Comparison of ENCODE assay signal across 8 cellular contexts in the genomic region with DNA sequence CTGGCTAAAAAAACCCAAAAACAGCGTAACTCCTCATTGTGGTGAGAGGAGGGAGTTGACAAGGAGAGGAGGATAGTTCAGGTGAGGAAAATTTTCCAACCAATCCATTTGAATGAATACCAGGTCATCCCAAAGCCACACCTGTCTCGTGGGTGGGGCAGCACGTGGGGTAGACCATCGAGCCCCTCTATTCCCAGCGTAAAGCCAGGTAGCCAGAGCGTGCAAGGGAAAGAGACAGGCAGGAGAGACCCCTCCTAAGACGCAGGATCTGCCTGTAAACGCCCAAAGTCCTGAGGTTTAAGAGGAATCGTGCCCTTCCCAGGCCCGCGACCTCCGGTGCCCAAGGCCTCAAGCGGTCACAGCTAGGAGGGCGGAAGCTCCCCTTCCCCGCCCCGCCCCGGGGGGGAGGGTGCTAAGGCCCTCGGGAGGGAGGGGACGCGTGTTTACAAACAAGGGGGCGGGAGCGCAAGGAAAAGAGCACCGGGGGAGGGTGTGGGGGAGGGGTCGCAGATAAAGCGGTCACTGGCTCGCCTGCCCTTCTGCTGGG. TPM values are rescaled to one million over a fixed set of nuclear protein-coding genes. Genes with fewer than 3 reads are reported as not detected.
A peak's percentile ranks its signal among the peaks of the same experiment; 100 is the strongest.
DNase-seq lines count a peak whose midpoint lies in the region; ATAC-seq and TF ChIP-seq lines count a peak whose summit lies in the region.

No MANE protein-coding gene starts in this region.

- H3K4me3 Mint-ChIP-seq in CD4-positive, alpha-beta T cell = peak overlapping the region; percentile 98
- H3K4me3 Mint-ChIP-seq in activated naive CD8-positive, alpha-beta T cell treated with anti-CD3 and anti-CD28 coated beads for 36 hours = peak overlapping the region; percentile 92

- TF ChIP-seq CTCF in CD4-positive, alpha-beta T cell (IDR thresholded peaks at IDR 0.05) = no peak
- TF ChIP-seq CTCF in RWPE2 (IDR thresholded peaks at IDR 0.05; ENCODE audit: poor library complexity, severe bottlenecking) (no peak), right atrium auricular region (IDR thresholded peaks at IDR 0.05) (no peak)

- POLR2A ChIA-PET in CD4-positive, alpha-beta T cell (lab: Charles Lee) = interaction anchor here (0.7 to 2.1 kb wide), 8 partner anchors 9 to 227 kb away, joined by 3 to 17 read pairs (median 4); partner anchors contain the start of genes B3GALT4, RGL2, RING1 and RPS18

- peaks cover 7% of the 10 kb centered on the region for H3K4me1 ChIP-seq in RWPE2 (ENCODE audit: insufficient read depth, poor library complexity, severe bottlenecking)
- peaks cover 0 to 59% of the 10 kb centered on the region in 2 donors for H3K4me1 ChIP-seq in right atrium auricular region

- H3K27ac Mint-ChIP-seq in CD4-positive, alpha-beta T cell = peak overlapping the region; percentile 100
- peak overlapping the region; percentile 89 for H3K27ac Mint-ChIP-seq in activated naive CD8-positive, alpha-beta T cell treated with anti-CD3 and anti-CD28 coated beads for 36 hours

- no peaks in the 10 kb centered on the region for H3K27me3 ChIP-seq in CD4-positive, alpha-beta T cell (ENCODE audit: control insufficient read depth, insufficient read depth, low read length)
- no peaks in the 10 kb centered on the region for H3K27me3 ChIP-seq in RWPE2 (ENCODE audit: insufficient read depth, poor library complexity, severe bottlenecking)
- H3K27me3 ChIP-seq in right atrium auricular region = no peaks in the 10 kb centered on the region

- H3K4me3 ChIP-seq in RWPE2 (ENCODE audit: severe bottlenecking) (peak overlapping the region; percentile 81), right atrium auricular region (peak overlapping the region; percentile 58 to 74)

- CTCF ChIA-PET in CD4-positive, alpha-beta T cell (lab: Charles Lee) = interaction anchor here (4.2 kb wide), 1 partner anchor 49 kb away, joined by 24 read pairs; no protein-coding TSS in a partner anchor

- peak; percentile 14 for ATAC-seq in CD4-positive, alpha-beta T cell (ENCODE audit: poor library complexity)
- ATAC-seq in GM19372 (IDR thresholded peaks at IDR 0.05; ENCODE audit: low read depth, unreplicated experiment) = peak; percentile 18
- ATAC-seq in RWPE2 (ENCODE audit: low read depth) = peak; percentile 11
- ATAC-seq in sciatic nerve = peak; percentile 2

- H3K27me3 Mint-ChIP-seq in CD4-positive, alpha-beta T cell = no peaks in the 10 kb centered on the region
- no peaks in the 10 kb centered on the region for H3K27me3 Mint-ChIP-seq in activated naive CD8-positive, alpha-beta T cell treated with anti-CD3 and anti-CD28 coated beads for 36 hours

- H3K36me3 Mint-ChIP-seq in CD4-positive, alpha-beta T cell (ENCODE audit: low read depth) = peaks cover 92% of the 10 kb centered on the region
- H3K36me3 Mint-ChIP-seq in activated naive CD8-positive, alpha-beta T cell treated with anti-CD3 and anti-CD28 coated beads for 36 hours = peaks cover 38% of the 10 kb centered on the region

- H3K9me3 ChIP-seq in CD4-positive, alpha-beta T cell (ENCODE audit: control insufficient read depth, low read length) = no peaks in the 10 kb centered on the region
- H3K9me3 ChIP-seq in RWPE2 (ENCODE audit: severe bottlenecking) (no peaks in the 10 kb centered on the region), right atrium auricular region (no peaks in the 10 kb centered on the region)

- peak in 8 of 10 experiments; percentile 46 to 71 (median 58) for DNase-seq in CD4-positive, alpha-beta T cell
- DNase-seq in HK-2 (ENCODE audit: unreplicated experiment) (peak; percentile 64), RWPE2 (ENCODE audit: low spot score) (no peak), right atrium auricular region (ENCODE audit: low spot score) (peak; percentile 68), sciatic nerve (ENCODE audit: low spot score) (peak; percentile 86), DMS153 (lab: John Stamatoyannopoulos, UW) (no peak)
- DNase-seq in activated naive CD8-positive, alpha-beta T cell treated with anti-CD3 and anti-CD28 coated beads for 36 hours = peak; percentile 81

- no peaks in the 10 kb centered on the region for H3K9me3 Mint-ChIP-seq in CD4-positive, alpha-beta T cell
- H3K9me3 Mint-ChIP-seq in activated naive CD8-positive, alpha-beta T cell treated with anti-CD3 and anti-CD28 coated beads for 36 hours = no peaks in the 10 kb centered on the region

- H3K4me1 Mint-ChIP-seq in CD4-positive, alpha-beta T cell (ENCODE audit: low read depth) = peaks cover 72% of the 10 kb centered on the region
- H3K4me1 Mint-ChIP-seq in activated naive CD8-positive, alpha-beta T cell treated with anti-CD3 and anti-CD28 coated beads for 36 hours = peaks cover 54% of the 10 kb centered on the region

- intact Hi-C loops in CD4-positive, alpha-beta T cell (cut with DNase I, micrococcal nuclease) = loop anchor here (1.0 to 10.0 kb wide), 13 partner anchors 9 to 1535 kb away; partner anchors contain the start of genes RING1 (in 2 of the 2), C6orf47 (in 1 of the 2), CSNK2B (in 1 of the 2) and FKBPL (in 1 of the 2)
- intact Hi-C loops in sciatic nerve (cut with DNase I) = loop anchor here (5.0 kb wide), 1 partner anchor 37 kb away; no protein-coding TSS in a partner anchor

- H3K36me3 ChIP-seq in RWPE2 (ENCODE audit: low read depth) (peaks cover 62% of the 10 kb centered on the region), right atrium auricular region (peaks cover 51% of the 10 kb centered on the region)

- H3K27ac ChIP-seq in CD4-positive, alpha-beta T cell (ENCODE audit: low read depth, low read length) = peak overlapping the region; percentile 97
- H3K27ac ChIP-seq in RWPE2 (ENCODE audit: poor library complexity, severe bottlenecking) (peak overlapping the region; percentile 76), right atrium auricular region (peak overlapping the region; percentile 94 to 95)

RNA-seq across cellular contexts. Expression of gene RXRB, which starts 0.7 kb away (rescaled TPM):
- total RNA-seq in CD4-positive, alpha-beta T cell = 10 to 100 TPM; 42.9 to 45.0 TPM
- total RNA-seq in activated naive CD8-positive, alpha-beta T cell treated with anti-CD3 and anti-CD28 coated beads for 36 hours = 10 to 100 TPM; 40.4 to 42.1 TPM
- 10 to 100 TPM; 17.1 to 17.4 TPM for total RNA-seq in right atrium auricular region
- total RNA-seq in sciatic nerve = 54.0 TPM

RNA-seq across cellular contexts. Expression of gene SLC39A7, which starts 0.9 kb away (rescaled TPM):
- 1 to 10 TPM; 8.6 to 9.6 TPM for total RNA-seq in CD4-positive, alpha-beta T cell
- total RNA-seq in activated naive CD8-positive, alpha-beta T cell treated with anti-CD3 and anti-CD28 coated beads for 36 hours = 10 to 100 TPM; 51.0 to 55.6 TPM
- 10 to 100 TPM; 67.0 to 70.0 TPM for total RNA-seq in right atrium auricular region
- total RNA-seq in sciatic nerve = 65.3 TPM

RNA-seq across cellular contexts. Expression of gene HSD17B8, which starts 4.7 kb away (rescaled TPM):
- total RNA-seq in CD4-positive, alpha-beta T cell = 10 to 100 TPM in 1 of 2 experiments, 1 to 10 TPM in 1; 8.6 to 10.5 TPM
- total RNA-seq in activated naive CD8-positive, alpha-beta T cell treated with anti-CD3 and anti-CD28 coated beads for 36 hours = 10 to 100 TPM; 31.1 to 32.6 TPM
- 10 to 100 TPM; 10.3 to 31.4 TPM for total RNA-seq in right atrium auricular region
- total RNA-seq in sciatic nerve = 12.7 TPM

RNA-seq across cellular contexts. Expression of gene COL11A2, which starts 7.5 kb away (rescaled TPM):
- total RNA-seq in CD4-positive, alpha-beta T cell = 1 to 10 TPM; 2.8 to 3.0 TPM
- 1 to 10 TPM; 1.0 to 1.1 TPM for total RNA-seq in activated naive CD8-positive, alpha-beta T cell treated with anti-CD3 and anti-CD28 coated beads for 36 hours
- 1 to 10 TPM in 1 of 2 donors, under 1 TPM in 1; 0.63 to 1.5 TPM for total RNA-seq in right atrium auricular region
- total RNA-seq in sciatic nerve = 5.6 TPM

RNA-seq across cellular contexts. Expression of gene RING1, which starts 8.5 kb away (rescaled TPM):
- 10 to 100 TPM; 27.1 to 28.6 TPM for total RNA-seq in CD4-positive, alpha-beta T cell
- 10 to 100 TPM; 35.3 to 35.8 TPM for total RNA-seq in activated naive CD8-positive, alpha-beta T cell treated with anti-CD3 and anti-CD28 coated beads for 36 hours
- 10 to 100 TPM in 1 of 2 donors, 1 to 10 TPM in 1; 7.5 to 13.9 TPM for total RNA-seq in right atrium auricular region
- 39.5 TPM for total RNA-seq in sciatic nerve

Comparison
In these comparisons a context has a peak if more than half of its experiments do, and no peak if none do; other contexts are left out.
1. DNase-seq: peak in CD4-positive, alpha-beta T cell (8 of 10), HK-2 (single experiment), activated naive CD8-positive, alpha-beta T cell treated with anti-CD3 and anti-CD28 coated beads for 36 hours (single experiment), right atrium auricular region (single experiment) and sciatic nerve (single experiment); none in RWPE2 (single experiment) and DMS153 (single experiment).
2. Peak in every context shown above with its lines, with median percentiles within 50 percentile points of each other: ATAC-seq and H3K27ac ChIP-seq.